ENCODE assay signal across 2 cellular contexts in the genomic region with DNA sequence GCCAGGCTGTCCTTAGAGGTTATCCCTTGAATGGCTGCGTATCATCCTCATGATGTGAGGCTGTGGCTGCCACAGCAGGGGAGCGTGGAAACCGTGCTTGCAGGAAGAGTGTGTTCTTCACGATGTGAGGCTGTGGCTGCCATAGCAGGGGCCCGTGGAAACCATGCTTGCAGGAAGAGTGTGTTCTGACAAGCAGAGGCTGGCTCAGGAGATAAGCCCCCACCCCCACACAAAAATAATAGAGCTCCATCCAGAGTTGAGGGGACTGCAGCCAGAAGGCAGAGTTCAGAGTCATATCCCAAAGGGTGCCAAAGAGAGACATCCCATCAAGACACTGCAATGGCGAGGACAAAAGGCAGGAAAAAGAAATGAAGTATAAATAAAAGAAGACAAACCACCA.
TF ChIP-seq lines count a peak whose summit lies in the region.

No MANE protein-coding gene starts in this region.

TF ChIP-seq in H1, 55 proteins besides CTCF, POLR2A, EP300 and RAD21:
- no peak for TF ChIP-seq SP1 (IDR thresholded peaks at IDR 0.05; ENCODE audit: low read depth, low read length)

TF ChIP-seq in GM23338, 12 proteins besides CTCF, POLR2A, EP300 and RAD21:
- no peak for TF ChIP-seq NANOG (IDR thresholded peaks at IDR 0.05; ENCODE audit: borderline replicate concordance)
- no peak for TF ChIP-seq POLR2AphosphoS5 (IDR thresholded peaks at IDR 0.05; ENCODE audit: low read depth)
- no peak for TF ChIP-seq EZH2 (IDR thresholded peaks at IDR 0.05; ENCODE audit: low read depth, unreplicated experiment)
- TF ChIP-seq CREB1 (CRISPR knock-in tag; IDR thresholded peaks at IDR 0.05; ENCODE audit: low read depth) = no peak
- TF ChIP-seq STAT1 (IDR thresholded peaks at IDR 0.05; ENCODE audit: unreplicated experiment) = no peak
- TF ChIP-seq JUNB (IDR thresholded peaks at IDR 0.05; ENCODE audit: unreplicated experiment) = no peak
- no peak for TF ChIP-seq ZNF331 (CRISPR knock-in tag; IDR thresholded peaks at IDR 0.05; ENCODE audit: low read depth)
- no peak for TF ChIP-seq EZH2phosphoT487 (IDR thresholded peaks at IDR 0.05; ENCODE audit: unreplicated experiment)
- TF ChIP-seq ZNF114 (CRISPR knock-in tag; IDR thresholded peaks at IDR 0.05) = no peak
- TF ChIP-seq, protein P1, sequence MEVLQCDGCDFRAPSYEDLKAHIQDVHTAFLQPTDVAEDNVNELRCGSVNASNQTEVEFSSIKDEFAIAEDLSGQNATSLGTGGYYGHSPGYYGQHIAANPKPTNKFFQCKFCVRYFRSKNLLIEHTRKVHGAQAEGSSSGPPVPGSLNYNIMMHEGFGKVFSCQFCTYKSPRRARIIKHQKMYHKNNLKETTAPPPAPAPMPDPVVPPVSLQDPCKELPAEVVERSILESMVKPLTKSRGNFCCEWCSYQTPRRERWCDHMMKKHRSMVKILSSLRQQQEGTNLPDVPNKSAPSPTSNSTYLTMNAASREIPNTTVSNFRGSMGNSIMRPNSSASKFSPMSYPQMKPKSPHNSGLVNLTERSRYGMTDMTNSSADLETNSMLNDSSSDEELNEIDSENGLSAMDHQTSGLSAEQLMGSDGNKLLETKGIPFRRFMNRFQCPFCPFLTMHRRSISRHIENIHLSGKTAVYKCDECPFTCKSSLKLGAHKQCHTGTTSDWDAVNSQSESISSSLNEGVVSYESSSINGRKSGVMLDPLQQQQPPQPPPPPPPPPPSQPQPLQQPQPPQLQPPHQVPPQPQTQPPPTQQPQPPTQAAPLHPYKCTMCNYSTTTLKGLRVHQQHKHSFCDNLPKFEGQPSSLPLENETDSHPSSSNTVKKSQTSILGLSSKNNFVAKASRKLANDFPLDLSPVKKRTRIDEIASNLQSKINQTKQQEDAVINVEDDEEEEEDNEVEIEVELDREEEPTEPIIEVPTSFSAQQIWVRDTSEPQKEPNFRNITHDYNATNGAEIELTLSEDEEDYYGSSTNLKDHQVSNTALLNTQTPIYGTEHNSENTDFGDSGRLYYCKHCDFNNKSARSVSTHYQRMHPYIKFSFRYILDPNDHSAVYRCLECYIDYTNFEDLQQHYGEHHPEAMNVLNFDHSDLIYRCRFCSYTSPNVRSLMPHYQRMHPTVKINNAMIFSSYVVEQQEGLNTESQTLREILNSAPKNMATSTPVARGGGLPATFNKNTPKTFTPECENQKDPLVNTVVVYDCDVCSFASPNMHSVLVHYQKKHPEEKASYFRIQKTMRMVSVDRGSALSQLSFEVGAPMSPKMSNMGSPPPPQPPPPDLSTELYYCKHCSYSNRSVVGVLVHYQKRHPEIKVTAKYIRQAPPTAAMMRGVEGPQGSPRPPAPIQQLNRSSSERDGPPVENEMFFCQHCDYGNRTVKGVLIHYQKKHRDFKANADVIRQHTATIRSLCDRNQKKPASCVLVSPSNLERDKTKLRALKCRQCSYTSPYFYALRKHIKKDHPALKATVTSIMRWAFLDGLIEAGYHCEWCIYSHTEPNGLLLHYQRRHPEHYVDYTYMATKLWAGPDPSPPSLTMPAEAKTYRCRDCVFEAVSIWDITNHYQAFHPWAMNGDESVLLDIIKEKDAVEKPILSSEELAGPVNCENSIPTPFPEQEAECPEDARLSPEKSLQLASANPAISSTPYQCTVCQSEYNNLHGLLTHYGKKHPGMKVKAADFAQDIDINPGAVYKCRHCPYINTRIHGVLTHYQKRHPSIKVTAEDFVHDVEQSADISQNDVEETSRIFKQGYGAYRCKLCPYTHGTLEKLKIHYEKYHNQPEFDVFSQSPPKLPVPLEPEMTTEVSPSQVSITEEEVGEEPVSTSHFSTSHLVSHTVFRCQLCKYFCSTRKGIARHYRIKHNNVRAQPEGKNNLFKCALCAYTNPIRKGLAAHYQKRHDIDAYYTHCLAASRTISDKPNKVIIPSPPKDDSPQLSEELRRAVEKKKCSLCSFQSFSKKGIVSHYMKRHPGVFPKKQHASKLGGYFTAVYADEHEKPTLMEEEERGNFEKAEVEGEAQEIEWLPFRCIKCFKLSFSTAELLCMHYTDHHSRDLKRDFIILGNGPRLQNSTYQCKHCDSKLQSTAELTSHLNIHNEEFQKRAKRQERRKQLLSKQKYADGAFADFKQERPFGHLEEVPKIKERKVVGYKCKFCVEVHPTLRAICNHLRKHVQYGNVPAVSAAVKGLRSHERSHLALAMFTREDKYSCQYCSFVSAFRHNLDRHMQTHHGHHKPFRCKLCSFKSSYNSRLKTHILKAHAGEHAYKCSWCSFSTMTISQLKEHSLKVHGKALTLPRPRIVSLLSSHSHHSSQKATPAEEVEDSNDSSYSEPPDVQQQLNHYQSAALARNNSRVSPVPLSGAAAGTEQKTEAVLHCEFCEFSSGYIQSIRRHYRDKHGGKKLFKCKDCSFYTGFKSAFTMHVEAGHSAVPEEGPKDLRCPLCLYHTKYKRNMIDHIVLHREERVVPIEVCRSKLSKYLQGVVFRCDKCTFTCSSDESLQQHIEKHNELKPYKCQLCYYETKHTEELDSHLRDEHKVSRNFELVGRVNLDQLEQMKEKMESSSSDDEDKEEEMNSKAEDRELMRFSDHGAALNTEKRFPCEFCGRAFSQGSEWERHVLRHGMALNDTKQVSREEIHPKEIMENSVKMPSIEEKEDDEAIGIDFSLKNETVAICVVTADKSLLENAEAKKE (CRISPR knock-in tag; IDR thresholded peaks at IDR 0.05) = no peak
- TF ChIP-seq, protein P2, sequence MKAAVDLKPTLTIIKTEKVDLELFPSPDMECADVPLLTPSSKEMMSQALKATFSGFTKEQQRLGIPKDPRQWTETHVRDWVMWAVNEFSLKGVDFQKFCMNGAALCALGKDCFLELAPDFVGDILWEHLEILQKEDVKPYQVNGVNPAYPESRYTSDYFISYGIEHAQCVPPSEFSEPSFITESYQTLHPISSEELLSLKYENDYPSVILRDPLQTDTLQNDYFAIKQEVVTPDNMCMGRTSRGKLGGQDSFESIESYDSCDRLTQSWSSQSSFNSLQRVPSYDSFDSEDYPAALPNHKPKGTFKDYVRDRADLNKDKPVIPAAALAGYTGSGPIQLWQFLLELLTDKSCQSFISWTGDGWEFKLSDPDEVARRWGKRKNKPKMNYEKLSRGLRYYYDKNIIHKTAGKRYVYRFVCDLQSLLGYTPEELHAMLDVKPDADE (IDR thresholded peaks at IDR 0.05) = no peak
- TF ChIP-seq, protein P3, sequence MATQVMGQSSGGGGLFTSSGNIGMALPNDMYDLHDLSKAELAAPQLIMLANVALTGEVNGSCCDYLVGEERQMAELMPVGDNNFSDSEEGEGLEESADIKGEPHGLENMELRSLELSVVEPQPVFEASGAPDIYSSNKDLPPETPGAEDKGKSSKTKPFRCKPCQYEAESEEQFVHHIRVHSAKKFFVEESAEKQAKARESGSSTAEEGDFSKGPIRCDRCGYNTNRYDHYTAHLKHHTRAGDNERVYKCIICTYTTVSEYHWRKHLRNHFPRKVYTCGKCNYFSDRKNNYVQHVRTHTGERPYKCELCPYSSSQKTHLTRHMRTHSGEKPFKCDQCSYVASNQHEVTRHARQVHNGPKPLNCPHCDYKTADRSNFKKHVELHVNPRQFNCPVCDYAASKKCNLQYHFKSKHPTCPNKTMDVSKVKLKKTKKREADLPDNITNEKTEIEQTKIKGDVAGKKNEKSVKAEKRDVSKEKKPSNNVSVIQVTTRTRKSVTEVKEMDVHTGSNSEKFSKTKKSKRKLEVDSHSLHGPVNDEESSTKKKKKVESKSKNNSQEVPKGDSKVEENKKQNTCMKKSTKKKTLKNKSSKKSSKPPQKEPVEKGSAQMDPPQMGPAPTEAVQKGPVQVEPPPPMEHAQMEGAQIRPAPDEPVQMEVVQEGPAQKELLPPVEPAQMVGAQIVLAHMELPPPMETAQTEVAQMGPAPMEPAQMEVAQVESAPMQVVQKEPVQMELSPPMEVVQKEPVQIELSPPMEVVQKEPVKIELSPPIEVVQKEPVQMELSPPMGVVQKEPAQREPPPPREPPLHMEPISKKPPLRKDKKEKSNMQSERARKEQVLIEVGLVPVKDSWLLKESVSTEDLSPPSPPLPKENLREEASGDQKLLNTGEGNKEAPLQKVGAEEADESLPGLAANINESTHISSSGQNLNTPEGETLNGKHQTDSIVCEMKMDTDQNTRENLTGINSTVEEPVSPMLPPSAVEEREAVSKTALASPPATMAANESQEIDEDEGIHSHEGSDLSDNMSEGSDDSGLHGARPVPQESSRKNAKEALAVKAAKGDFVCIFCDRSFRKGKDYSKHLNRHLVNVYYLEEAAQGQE (IDR thresholded peaks at IDR 0.05; ENCODE audit: unreplicated experiment) = no peak
